ENCODE assay signal across 1 cellular context in the genomic region with DNA sequence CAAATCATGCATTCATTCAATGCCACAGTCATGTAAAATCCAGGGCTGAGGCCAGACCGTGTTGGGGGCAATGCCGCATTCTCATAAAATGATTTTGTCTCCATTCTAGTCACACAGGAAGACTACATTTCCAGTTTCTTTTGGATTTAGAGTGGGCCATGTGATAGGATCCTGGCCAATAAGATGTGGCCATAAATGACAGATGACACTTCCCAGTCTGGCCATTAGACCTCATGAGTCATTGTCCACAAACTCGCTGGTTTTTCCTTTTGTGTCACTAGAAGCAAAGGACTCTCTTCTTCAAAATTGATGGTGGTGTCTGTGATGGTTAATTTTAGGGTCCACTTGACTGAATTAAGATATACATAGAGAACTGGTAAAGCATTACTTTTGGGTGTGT.
TF ChIP-seq lines count a peak whose summit lies in the region.

No MANE protein-coding gene starts in this region.

TF ChIP-seq in HCT116, 20 proteins besides CTCF, POLR2A, EP300 and RAD21 (continued from another document):
- TF ChIP-seq EZH2phosphoT487 (IDR thresholded peaks at IDR 0.05; ENCODE audit: borderline replicate concordance) = no peak
- no peak for TF ChIP-seq TCF7L2 (IDR thresholded peaks at IDR 0.05; ENCODE audit: borderline replicate concordance, extremely low read depth, insufficient read depth, insufficient read length)
- TF ChIP-seq, protein P1, sequence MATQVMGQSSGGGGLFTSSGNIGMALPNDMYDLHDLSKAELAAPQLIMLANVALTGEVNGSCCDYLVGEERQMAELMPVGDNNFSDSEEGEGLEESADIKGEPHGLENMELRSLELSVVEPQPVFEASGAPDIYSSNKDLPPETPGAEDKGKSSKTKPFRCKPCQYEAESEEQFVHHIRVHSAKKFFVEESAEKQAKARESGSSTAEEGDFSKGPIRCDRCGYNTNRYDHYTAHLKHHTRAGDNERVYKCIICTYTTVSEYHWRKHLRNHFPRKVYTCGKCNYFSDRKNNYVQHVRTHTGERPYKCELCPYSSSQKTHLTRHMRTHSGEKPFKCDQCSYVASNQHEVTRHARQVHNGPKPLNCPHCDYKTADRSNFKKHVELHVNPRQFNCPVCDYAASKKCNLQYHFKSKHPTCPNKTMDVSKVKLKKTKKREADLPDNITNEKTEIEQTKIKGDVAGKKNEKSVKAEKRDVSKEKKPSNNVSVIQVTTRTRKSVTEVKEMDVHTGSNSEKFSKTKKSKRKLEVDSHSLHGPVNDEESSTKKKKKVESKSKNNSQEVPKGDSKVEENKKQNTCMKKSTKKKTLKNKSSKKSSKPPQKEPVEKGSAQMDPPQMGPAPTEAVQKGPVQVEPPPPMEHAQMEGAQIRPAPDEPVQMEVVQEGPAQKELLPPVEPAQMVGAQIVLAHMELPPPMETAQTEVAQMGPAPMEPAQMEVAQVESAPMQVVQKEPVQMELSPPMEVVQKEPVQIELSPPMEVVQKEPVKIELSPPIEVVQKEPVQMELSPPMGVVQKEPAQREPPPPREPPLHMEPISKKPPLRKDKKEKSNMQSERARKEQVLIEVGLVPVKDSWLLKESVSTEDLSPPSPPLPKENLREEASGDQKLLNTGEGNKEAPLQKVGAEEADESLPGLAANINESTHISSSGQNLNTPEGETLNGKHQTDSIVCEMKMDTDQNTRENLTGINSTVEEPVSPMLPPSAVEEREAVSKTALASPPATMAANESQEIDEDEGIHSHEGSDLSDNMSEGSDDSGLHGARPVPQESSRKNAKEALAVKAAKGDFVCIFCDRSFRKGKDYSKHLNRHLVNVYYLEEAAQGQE (IDR thresholded peaks at IDR 0.05; ENCODE audit: low read depth) = no peak
- no peak for TF ChIP-seq JUND (IDR thresholded peaks at IDR 0.05)
